In the genomic region with DNA sequence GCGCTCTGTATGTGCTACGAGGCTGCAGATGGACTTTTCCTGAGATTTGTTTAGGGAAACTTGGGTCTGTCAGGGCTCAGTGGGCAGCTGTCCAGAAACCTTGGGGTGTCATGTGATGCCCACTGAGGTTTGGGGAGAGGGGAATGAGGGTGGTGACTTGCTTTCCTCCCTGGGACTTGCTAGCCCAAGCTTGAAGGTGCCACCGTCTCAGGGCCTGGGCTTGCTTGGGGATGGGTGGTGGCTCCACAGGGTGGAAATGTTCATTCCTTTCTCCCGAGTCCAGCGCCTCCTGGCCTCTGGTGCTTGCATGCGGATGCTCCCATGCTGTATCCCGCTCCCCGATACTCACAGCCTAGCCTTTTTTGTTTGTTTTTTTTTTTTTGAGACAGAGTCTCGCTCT, we compare ENCODE assay signal across 26 cellular contexts.
"Had no signal": no experiment of that assay in that cellular context is flagged by ENCODE, and none has a peak within 500 bp of the region (broad histone marks: within the 10 kb centered on the region; RNA-seq: fewer than 3 reads in every experiment).

No MANE protein-coding gene starts in this region.

- H3K36me3 Mint-ChIP-seq: activated naive CD4-positive, alpha-beta T cell treated with anti-CD3 and anti-CD28 coated beads, Interleukin-2, amount 50 U/mL, for 72 hours had no signal

- FAIRE-seq: endometrium had no signal

- H3K27ac Mint-ChIP-seq: activated naive CD4-positive, alpha-beta T cell treated with anti-CD3 and anti-CD28 coated beads, Interleukin-2, amount 50 U/mL, for 72 hours; activated T-helper 2 cell treated with anti-CD3 and anti-CD28 coated beads, Interferon-gamma antibody, Interleukin-2, Interleukin-4, amounts not matched to agents 10 μg/mL and 5 μg/mL and 100 μg/mL, durations not matched to agents 14 hours and 24 hours and 36 hours; T-helper 17 cell had no signal

- H3K4me1 ChIP-seq: colonic mucosa had no signal

- H3K9me3 Mint-ChIP-seq: activated T-helper 2 cell treated with anti-CD3 and anti-CD28 coated beads, Interferon-gamma antibody, Interleukin-2, Interleukin-4, amounts not matched to agents 10 μg/mL and 5 μg/mL and 100 μg/mL, durations not matched to agents 14 hours and 24 hours and 36 hours; natural killer cell treated with Interleukin-12 subunit alpha and Interleukin-12 subunit beta and Interleukin-15 and Interleukin-18, amount 100 ng/mL, for 72 hours had no signal

- H3K4me3 Mint-ChIP-seq: natural killer cell treated with Interleukin-12 subunit alpha and Interleukin-12 subunit beta and Interleukin-15 and Interleukin-18, amount 100 ng/mL, for 72 hours; T-helper 17 cell had no signal

- ATAC-seq: activated naive CD4-positive, alpha-beta T cell treated with anti-CD3 and anti-CD28 coated beads, Interleukin-2, amount 50 U/mL, for 72 hours; mucosa of descending colon; psoas muscle; T-helper 17 cell had no signal

- H3K4me3 ChIP-seq: colonic mucosa, esophagus squamous epithelium, left ventricle myocardium inferior, lung, mucosa of descending colon, ovary, psoas muscle, thoracic aorta, uterus had no signal

- H3K27me3 Mint-ChIP-seq: natural killer cell treated with Interleukin-12 subunit alpha and Interleukin-12 subunit beta and Interleukin-15 and Interleukin-18, amount 100 ng/mL, for 72 hours had no signal

- DNase-seq: activated CD4-positive, alpha-beta T cell treated with anti-CD3 and anti-CD28 coated beads, Interleukin-2, amount 50 U/mL, for 1 hour; activated naive CD4-positive, alpha-beta T cell; activated T-cell treated with anti-CD3 and anti-CD28 coated beads, Interleukin-2, amount 50 U/mL, for 48 hours; cerebellar nuclear complex; colonic mucosa; effector CD8-positive, alpha-beta T cell; esophagus squamous epithelium; foreskin melanocyte; left ventricle myocardium inferior; mucosa of descending colon; ovary; psoas muscle; stimulated activated CD4-positive, alpha-beta T cell treated with anti-CD3 and anti-CD28 coated beads, Interleukin-15, amount 100 ng/mL, for 24 hours; stimulated activated CD4-positive, alpha-beta T cell treated with anti-CD3 and anti-CD28 coated beads, Interleukin-2, amount 100 ng/mL, for 24 hours; stimulated activated naive CD4-positive, alpha-beta T cell treated with Interleukin-2 at 50 U/mL for 16 hours; T-helper 17 cell; T1000; trophoblast cell; uterus had no signal

- H3K9me3 ChIP-seq: colonic mucosa, esophagus squamous epithelium, mucosa of descending colon, ovary, psoas muscle, thoracic aorta, uterus had no signal

- H3K27me3 ChIP-seq: colonic mucosa, esophagus squamous epithelium, ovary, uterus had no signal

- H3K36me3 ChIP-seq: colonic mucosa, esophagus squamous epithelium, left ventricle myocardium inferior, ovary, thoracic aorta, uterus had no signal

- H3K27ac ChIP-seq: colonic mucosa, epithelial cell of prostate, esophagus squamous epithelium, left ventricle myocardium inferior, ovary, psoas muscle, thoracic aorta, uterus had no signal
